Comparison of ENCODE assay signal across 18 cellular contexts in genomic region chr10:2117641-2118040, GRCh38.
"Had no signal": no experiment of that assay in that cellular context is flagged by ENCODE, and none has a peak within 500 bp of the region (broad histone marks: within the 10 kb centered on the region; RNA-seq: fewer than 3 reads in every experiment).

No MANE protein-coding gene starts in this region.

- H3K4me3 ChIP-seq: gastrocnemius medialis, left ventricle myocardium inferior, lower lobe of right lung, stomach, thoracic aorta, transverse colon had no signal

- H3K36me3 ChIP-seq: gastrocnemius medialis, left ventricle myocardium inferior, lower lobe of right lung, stomach, thoracic aorta, transverse colon had no signal

- ATAC-seq: gastrocnemius medialis, left cardiac atrium, lower lobe of right lung had no signal

- H3K9me3 ChIP-seq: gastrocnemius medialis, lower lobe of right lung, thoracic aorta had no signal

- H3K27me3 ChIP-seq: gastrocnemius medialis, stomach, transverse colon had no signal

- DNase-seq: effector memory CD4-positive, alpha-beta T cell; gastrocnemius medialis; islet precursor cell; left cardiac atrium; left ventricle myocardium inferior; lower lobe of right lung; mesenchymal stem cell; naive B cell; occipital lobe; right cardiac atrium; small intestine; stimulated activated CD4-positive, alpha-beta T cell treated with anti-CD3 and anti-CD28 coated beads, Interleukin-12 subunit alpha, Interleukin-12 subunit beta, amount 100 ng/mL, for 4 hours; stimulated activated naive CD4-positive, alpha-beta T cell; stomach; substantia nigra; transverse colon had no signal

- H3K27ac ChIP-seq: gastrocnemius medialis, left ventricle myocardium inferior, lower lobe of right lung, parathyroid adenoma, stomach, thoracic aorta, transverse colon had no signal

- H3K4me1 ChIP-seq: gastrocnemius medialis, left ventricle myocardium inferior, lower lobe of right lung, stomach, transverse colon had no signal
